Comparison of ENCODE assay signal across 8 cellular contexts in the genomic region with DNA sequence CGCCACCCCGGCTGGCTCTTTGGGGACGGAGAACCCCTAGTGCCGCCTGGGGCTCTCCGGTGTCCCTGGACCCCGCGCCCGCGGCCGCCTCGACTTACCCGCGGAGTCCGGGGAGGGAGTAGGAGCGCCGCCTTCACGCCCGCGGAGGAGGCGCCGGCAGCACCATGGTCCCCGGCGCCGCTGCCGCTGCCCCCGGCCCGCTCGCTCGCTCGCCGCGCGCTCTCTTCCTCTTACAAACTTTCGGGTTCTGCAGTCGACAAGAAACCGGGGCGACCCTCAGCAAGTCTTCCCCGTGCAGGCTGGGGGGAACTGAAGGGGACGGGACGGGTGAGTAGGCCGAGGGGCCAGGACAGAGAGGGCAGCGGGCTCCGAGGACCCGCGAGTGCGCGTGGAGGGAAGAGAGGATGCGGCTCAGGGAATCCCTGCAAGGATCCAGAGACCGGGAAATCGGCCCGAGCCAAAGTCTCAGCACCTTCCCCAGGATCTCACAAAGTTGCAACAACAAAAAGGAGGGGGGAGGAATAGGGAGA.
DNase-seq lines count a peak whose midpoint lies in the region; ATAC-seq and TF ChIP-seq lines count a peak whose summit lies in the region.

No MANE protein-coding gene starts in this region.

- DNase-seq in HEK293T (ENCODE audit: extremely low spot score) (peak; percentile 45), T-helper 9 cell (peak; percentile 13), caudate nucleus (lab: John Stamatoyannopoulos, UW) (peak in 21 of 61 donors; percentile 6 to 79 (median 41)), DMS114 treated with DMSO at 0.1 percent for 48 hours (lab: John Stamatoyannopoulos, UW; ENCODE audit: unreplicated experiment) (no peak), SHP77 treated with DMSO at 0.1 percent for 48 hours (lab: John Stamatoyannopoulos, UW) (no peak)
- peak; percentile 51 for DNase-seq in stimulated activated CD4-positive, alpha-beta T cell treated with anti-CD3 and anti-CD28 coated beads, Interleukin-4, amount 100 ng/mL, for 1 hour

- ATAC-seq in GM21423 (IDR thresholded peaks at IDR 0.05; ENCODE audit: unreplicated experiment), result no peak

- H3K27me3 ChIP-seq in layer of hippocampus (ENCODE audit: control insufficient read depth, insufficient read depth, low read length), result no peaks in the 10 kb centered on the region

- peak overlapping the region; percentile 98 for H3K27ac ChIP-seq in caudate nucleus (ENCODE audit: low read depth, low read length)
- peak overlapping the region; percentile 97 for H3K27ac ChIP-seq in layer of hippocampus (ENCODE audit: low read depth, low read length)

- CTCF ChIA-PET in HEK293T (lab: Yijun Ruan, JAX), result interaction anchor here (0.7 kb wide), 1 partner anchor 70 kb away, joined by 3 read pairs; no protein-coding TSS in a partner anchor

- POLR2A ChIA-PET in HEK293T (lab: Yijun Ruan, JAX), result interaction anchor here (0.9 to 4.7 kb wide), 6 partner anchors 39 to 530 kb away, joined by 3 to 21 read pairs (median 5); no protein-coding TSS in a partner anchor

TF ChIP-seq in HEK293T, 16 proteins besides CTCF, POLR2A, EP300 and RAD21:
- TF ChIP-seq FOXM1 (IDR thresholded peaks at IDR 0.05; ENCODE audit: borderline replicate concordance) (no peak), L3MBTL2 (conservative IDR thresholded peaks at IDR 0.05) (no peak), NFRKB (IDR thresholded peaks at IDR 0.05) (no peak), CTBP1 (IDR thresholded peaks at IDR 0.05; ENCODE audit: borderline replicate concordance) (no peak), BHLHE40 (IDR thresholded peaks at IDR 0.05; ENCODE audit: borderline replicate concordance) (no peak), ZNF384 (IDR thresholded peaks at IDR 0.05) (no peak), TARDBP (IDR thresholded peaks at IDR 0.05) (no peak), FOXA1 (IDR thresholded peaks at IDR 0.05) (no peak), SUZ12 (IDR thresholded peaks at IDR 0.05) (no peak), ARNT (IDR thresholded peaks at IDR 0.05) (no peak)
- TF ChIP-seq, protein P1, sequence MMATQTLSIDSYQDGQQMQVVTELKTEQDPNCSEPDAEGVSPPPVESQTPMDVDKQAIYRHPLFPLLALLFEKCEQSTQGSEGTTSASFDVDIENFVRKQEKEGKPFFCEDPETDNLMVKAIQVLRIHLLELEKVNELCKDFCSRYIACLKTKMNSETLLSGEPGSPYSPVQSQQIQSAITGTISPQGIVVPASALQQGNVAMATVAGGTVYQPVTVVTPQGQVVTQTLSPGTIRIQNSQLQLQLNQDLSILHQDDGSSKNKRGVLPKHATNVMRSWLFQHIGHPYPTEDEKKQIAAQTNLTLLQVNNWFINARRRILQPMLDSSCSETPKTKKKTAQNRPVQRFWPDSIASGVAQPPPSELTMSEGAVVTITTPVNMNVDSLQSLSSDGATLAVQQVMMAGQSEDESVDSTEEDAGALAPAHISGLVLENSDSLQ (IDR thresholded peaks at IDR 0.05), result no peak

Comparison
In these comparisons a context has a peak if more than half of its experiments do, and no peak if none do; other contexts are left out.
1. DNase-seq: peak in HEK293T (single experiment), T-helper 9 cell (single experiment) and stimulated activated CD4-positive, alpha-beta T cell treated with anti-CD3 and anti-CD28 coated beads, Interleukin-4, amount 100 ng/mL, for 1 hour (single experiment); none in DMS114 treated with DMSO at 0.1 percent for 48 hours (single experiment) and SHP77 treated with DMSO at 0.1 percent for 48 hours (single experiment).